In genomic region chr16:57144027-57144426, GRCh38 we compare ENCODE assay signal across 17 cellular contexts. TPM values are rescaled to one million over a fixed set of nuclear protein-coding genes. Genes with fewer than 3 reads are reported as not detected.
DNase-seq lines count a peak whose midpoint lies in the region; ATAC-seq, FAIRE-seq and TF ChIP-seq lines count a peak whose summit lies in the region.
"Had no signal": no experiment of that assay in that cellular context is flagged by ENCODE, and none has a peak within 500 bp of the region (broad histone marks: within the 10 kb centered on the region; RNA-seq: fewer than 3 reads in every experiment).

No MANE protein-coding gene starts in this region.

- TF ChIP-seq EP300 in H1 (IDR thresholded peaks at IDR 0.05; ENCODE audit: borderline replicate concordance in 1 of 2, low read depth in 2 of 2, low read length in 2 of 2), result no peak

- H3K18ac ChIP-seq in H1 (ENCODE audit: extremely low read depth, low read length), result no peak overlapping the region; the same call in 1 of the 2 replicates

- H2AFZ ChIP-seq in H1 (ENCODE audit: low read length), result no peak overlapping the region

- no peaks in the 10 kb centered on the region for H3K27me3 Mint-ChIP-seq in activated CD8-positive, alpha-beta memory T cell treated with anti-CD3 and anti-CD28 coated beads, Interleukin-2, amount 10 ng/mL, durations not matched to agents 7 days and 5 days

- POLR2A ChIA-PET in H1 (lab: Charles Lee; ENCODE audit: partially characterized antibody), result interaction anchor here (0.9 to 1.6 kb wide), 4 partner anchors 20 to 42 kb away, joined by 3 to 5 read pairs (median 4); partner anchors contain the start of genes PSME3IP1 and RSPRY1

- peaks cover 4 to 24% (median 14%) of the 10 kb centered on the region in 4 experiments for H3K4me1 ChIP-seq in H1 (replicated peaks in 1 of 4; ENCODE audit: control insufficient read depth in 3 of 4, insufficient read depth in 4 of 4, low read length in 3 of 4)

- H3K14ac ChIP-seq in H1 (ENCODE audit: insufficient read length), result no peak overlapping the region

- H2BK120ac ChIP-seq in H1 (replicated peaks; ENCODE audit: low read depth, low read length), result no peak overlapping the region

- DNase-seq in activated CD8-positive, alpha-beta memory T cell treated with anti-CD3 and anti-CD28 coated beads, Interleukin-2, amount 50 U/mL, for 48 hours, result peak; percentile 45
- DNase-seq in activated CD8-positive, alpha-beta memory T cell treated with anti-CD3 and anti-CD28 coated beads, Interleukin-2, amount 10 ng/mL, durations not matched to agents 7 days and 5 days, result no peak
- peak; percentile 30 for DNase-seq in H7
- no peak for DNase-seq in H1 (ENCODE audit: low read depth in 1 of 2, low spot score in 2 of 2)
- peak; percentile 8 for DNase-seq in omental fat pad (ENCODE audit: low spot score)
- DNase-seq in NCI-H1417 (lab: John Stamatoyannopoulos, UW), result no peak
- DNase-seq: cerebellar nuclear complex; immature natural killer cell; NCI-H1436; NCI-H526; occipital lobe; stimulated activated CD4-positive, alpha-beta T cell treated with anti-CD3 and anti-CD28 coated beads, Interleukin-15, amount 100 ng/mL, for 24 hours; stomach had no signal

- no peak for TF ChIP-seq RAD21 in H1 (IDR thresholded peaks at IDR 0.05 in 1 of 2, conservative IDR thresholded peaks at IDR 0.05 in 1 of 2; ENCODE audit: low read depth in 2 of 2, low read length in 2 of 2)

- H2BK15ac ChIP-seq in H1 (ENCODE audit: low read length), result no peak overlapping the region; the same call in 1 of the 2 replicates

- no peak overlapping the region for H2BK20ac ChIP-seq in H1 (ENCODE audit: low read length)

- H3K4me3 ChIP-seq in H7 (ENCODE audit: insufficient read depth, low read depth, low read length), result no peak overlapping the region
- H3K4me3 ChIP-seq in H1 (ENCODE audit: extremely low read depth in 1 of 4, insufficient read depth in 2 of 4, low read depth in 3 of 4, low read length in 4 of 4), result no peak overlapping the region
- H3K4me3 ChIP-seq: lung, stomach had no signal

- H4K8ac ChIP-seq in H1 (ENCODE audit: extremely low read depth, insufficient read depth, low read length), result no peak overlapping the region

- no peak overlapping the region for H3K4me2 ChIP-seq in H1 (ENCODE audit: insufficient read depth in 1 of 2, low read depth in 2 of 2, low read length in 2 of 2)

- peaks cover 21% of the 10 kb centered on the region for H3K4me1 Mint-ChIP-seq in activated CD8-positive, alpha-beta memory T cell treated with anti-CD3 and anti-CD28 coated beads, Interleukin-2, amount 10 ng/mL, durations not matched to agents 7 days and 5 days

- H4K5ac ChIP-seq in H1 (ENCODE audit: insufficient read length, low read depth, low read length), result no peak overlapping the region

- no peaks in the 10 kb centered on the region for H3K36me3 Mint-ChIP-seq in activated CD8-positive, alpha-beta memory T cell treated with anti-CD3 and anti-CD28 coated beads, Interleukin-2, amount 10 ng/mL, durations not matched to agents 7 days and 5 days
- H3K36me3 Mint-ChIP-seq: immature natural killer cell had no signal

- TF ChIP-seq CTCF in H1 (IDR thresholded peaks at IDR 0.05; ENCODE audit: control extremely low read depth in 1 of 3, insufficient read depth in 1 of 3, low read depth in 1 of 3, low read length in 3 of 3) (no peak), omental fat pad (IDR thresholded peaks at IDR 0.05) (no peak)

- H3K4ac ChIP-seq in H1 (replicated peaks; ENCODE audit: insufficient read length, low read depth, low read length), result no peak overlapping the region

- no peak overlapping the region for H2BK5ac ChIP-seq in H1 (ENCODE audit: low read depth, low read length)

- H3K36me3 ChIP-seq in H7 (replicated peaks; ENCODE audit: control insufficient read depth, insufficient read depth, low read length) (no peaks in the 10 kb centered on the region), H1 (ENCODE audit: control insufficient read depth in 2 of 4, insufficient read depth in 4 of 4, low read length in 3 of 4) (no peaks in the 10 kb centered on the region)

- H3K27ac ChIP-seq in H1 (ENCODE audit: low read depth, low read length), result no peak overlapping the region
- H3K27ac ChIP-seq: stomach had no signal

- TF ChIP-seq POLR2A in H1 (IDR thresholded peaks at IDR 0.05; ENCODE audit: control extremely low read depth in 1 of 2, low read depth in 2 of 2, low read length in 2 of 2), result no peak

- 92% methylated on average over 1 of the region's 2 CpGs; no CpG with 5 or more reads in 1 of the 2 experiments for WGBS in H1 (ENCODE audit: extremely low coverage in 1 of 2, insufficient coverage in 1 of 2, insufficient read length in 1 of 2, insufficient replicate concordance in 2 of 2, low coverage in 1 of 2, low lambda C conversion rate in 2 of 2, missing lambda C conversion rate in 1 of 2), 2 experiments

- H3K79me2 ChIP-seq in H1 (ENCODE audit: control insufficient read depth in 1 of 2, insufficient read depth in 2 of 2, low read length in 2 of 2), result no peaks in the 10 kb centered on the region

- H3K23me2 ChIP-seq in H1 (ENCODE audit: low read depth, low read length), result no peaks in the 10 kb centered on the region

- H4K20me1 ChIP-seq in H1 (replicated peaks in 1 of 2; ENCODE audit: control insufficient read depth in 1 of 2, insufficient read depth in 2 of 2, low read length in 2 of 2), result no peaks in the 10 kb centered on the region

- H3K23ac ChIP-seq in H1 (ENCODE audit: insufficient read length), result no peak overlapping the region

- no peak overlapping the region for H3K27ac Mint-ChIP-seq in activated CD8-positive, alpha-beta memory T cell treated with anti-CD3 and anti-CD28 coated beads, Interleukin-2, amount 10 ng/mL, durations not matched to agents 7 days and 5 days
- H3K27ac Mint-ChIP-seq: immature natural killer cell had no signal

- H2AK5ac ChIP-seq in H1 (ENCODE audit: low read depth, low read length), result no peak overlapping the region

- no peak overlapping the region for H3K4me3 Mint-ChIP-seq in activated CD8-positive, alpha-beta memory T cell treated with anti-CD3 and anti-CD28 coated beads, Interleukin-2, amount 10 ng/mL, durations not matched to agents 7 days and 5 days
- H3K4me3 Mint-ChIP-seq: immature natural killer cell had no signal

- H3K27me3 ChIP-seq in H7 (ENCODE audit: control insufficient read depth, insufficient read depth, low read length), result no peaks in the 10 kb centered on the region
- no peaks in the 10 kb centered on the region for H3K27me3 ChIP-seq in H1 (replicated peaks in 1 of 4; ENCODE audit: control insufficient read depth in 3 of 4, extremely low read depth in 1 of 4, insufficient read depth in 3 of 4, low read length in 3 of 4)
- H3K27me3 ChIP-seq: stomach had no signal

- H3K9me3 Mint-ChIP-seq in activated CD8-positive, alpha-beta memory T cell treated with anti-CD3 and anti-CD28 coated beads, Interleukin-2, amount 10 ng/mL, durations not matched to agents 7 days and 5 days (ENCODE audit: low read depth), result no peaks in the 10 kb centered on the region
- H3K9me3 Mint-ChIP-seq: immature natural killer cell had no signal

- H3K9me3 ChIP-seq in H1 (ENCODE audit: insufficient read depth in 2 of 2, low read depth in 1 of 2, low read length in 1 of 2), result no peaks in the 10 kb centered on the region
- H3K9me3 ChIP-seq: stomach had no signal

- peak overlapping the region; percentile 68; the same call in 1 of the 2 replicates for H2BK12ac ChIP-seq in H1 (ENCODE audit: low read depth, low read length)

- H4K91ac ChIP-seq in H1 (replicated peaks; ENCODE audit: insufficient read length, low read length), result peak overlapping the region; percentile 45

- CTCF ChIA-PET in activated CD8-positive, alpha-beta memory T cell treated with anti-CD3 and anti-CD28 coated beads, Interleukin-2, amount 10 ng/mL, durations not matched to agents 7 days and 5 days (lab: Charles Lee), result interaction anchor here (1.2 to 1.9 kb wide), 2 partner anchors 51 to 58 kb away, joined by 3 to 6 read pairs; partner anchors contain the start of gene CPNE2
- CTCF ChIA-PET in H1 (lab: Charles Lee; ENCODE audit: partially characterized antibody), result interaction anchor here (1.3 to 4.2 kb wide), 4 partner anchors 8 to 180 kb away, joined by 4 to 32 read pairs (median 8); partner anchors contain the start of gene CPNE2

- no peak overlapping the region for H3K9ac ChIP-seq in H1 (replicated peaks in 1 of 4; ENCODE audit: extremely low read depth in 1 of 4, low read depth in 3 of 4, low read length in 3 of 4)

- no peak for FAIRE-seq in H1 (lab: Jason Lieb, UNC)
- FAIRE-seq: RCC 7860 had no signal

- H3K56ac ChIP-seq in H1 (replicated peaks; ENCODE audit: insufficient read length, low read depth, low read length), result no peak overlapping the region

- H3K79me1 ChIP-seq in H1 (ENCODE audit: low read depth, low read length), result no peaks in the 10 kb centered on the region

- ATAC-seq in activated CD8-positive, alpha-beta memory T cell treated with anti-CD3 and anti-CD28 coated beads, Interleukin-2, amount 10 ng/mL, durations not matched to agents 7 days and 5 days, result no peak
- ATAC-seq in omental fat pad (ENCODE audit: low FRiP score) (no peak), GM19463 (IDR thresholded peaks at IDR 0.05; ENCODE audit: unreplicated experiment) (no peak), HG02798 (IDR thresholded peaks at IDR 0.05; ENCODE audit: poor library complexity, unreplicated experiment) (no peak)

RNA-seq across cellular contexts. Expression of gene PSME3IP1, which starts 41.8 kb away (rescaled TPM):
- total RNA-seq in activated CD8-positive, alpha-beta memory T cell treated with anti-CD3 and anti-CD28 coated beads, Interleukin-2, amount 10 ng/mL, durations not matched to agents 7 days and 5 days, result 100 to 1,000 TPM; 118 to 124 TPM
- 60.9 and 63.3 TPM in 2 replicates for total RNA-seq in H7 (2014; rRNA removed; shearing (Covaris generic))
- total RNA-seq in H1 (2021; fragmentation: NEBNext Ultra II Directional; extraction: Animal tissue kit (Norgen Biotek cat#: 25700)), result 93.1 and 95.1 TPM in 2 replicates
- 98.3 and 117 TPM in 2 replicates for polyA plus RNA-seq in H1 (2011; rRNA removed)
- polyA plus RNA-seq in H1 (2011; cell fraction: cytosol; rRNA removed), result 123 TPM
- 179 TPM for polyA plus RNA-seq in H1 (2011; cell fraction: nucleus; rRNA removed)
- 86.9 to 108 TPM (median 91.2 TPM) in 4 replicates for polyA plus RNA-seq in H1 (2012, experiment 1 of 2)
- 31.9 TPM for polyA plus RNA-seq in H1 (2012, experiment 2 of 2)
- 102 TPM for polyA plus RNA-seq in H1 (2013, experiment 1 of 2)
- polyA plus RNA-seq in H1 (2013, experiment 2 of 2), result 97.3 TPM
- polyA minus RNA-seq in H1 (2011; rRNA and poly(A)+ RNA removed), result 74.9 and 95.6 TPM in 2 replicates
- 52.8 TPM for polyA minus RNA-seq in H1 (2011; cell fraction: cytosol; rRNA and poly(A)+ RNA removed)
- 49.9 TPM for polyA minus RNA-seq in H1 (2011; cell fraction: nucleus; rRNA and poly(A)+ RNA removed)
- total RNA-seq in omental fat pad, result 10 to 100 TPM; 47.1 to 62.6 (median 54.5) TPM

RNA-seq across cellular contexts. Expression of gene RSPRY1, which starts 42.1 kb away (rescaled TPM):
- total RNA-seq in activated CD8-positive, alpha-beta memory T cell treated with anti-CD3 and anti-CD28 coated beads, Interleukin-2, amount 10 ng/mL, durations not matched to agents 7 days and 5 days, result 10 to 100 TPM; 32.6 to 33.7 TPM
- 31.0 and 49.8 TPM in 2 replicates for total RNA-seq in H7 (2014; rRNA removed; shearing (Covaris generic))
- 32.5 and 34.2 TPM in 2 replicates for total RNA-seq in H1 (2021; fragmentation: NEBNext Ultra II Directional; extraction: Animal tissue kit (Norgen Biotek cat#: 25700))
- polyA plus RNA-seq in H1 (2011; rRNA removed), result 9.1 and 11.5 TPM in 2 replicates
- 12.8 TPM for polyA plus RNA-seq in H1 (2011; cell fraction: cytosol; rRNA removed)
- polyA plus RNA-seq in H1 (2011; cell fraction: nucleus; rRNA removed), result 13.4 TPM
- polyA plus RNA-seq in H1 (2012, experiment 1 of 2), result 14.1 to 20.5 TPM (median 19.2 TPM) in 4 replicates
- 1.5 TPM for polyA plus RNA-seq in H1 (2012, experiment 2 of 2)
- 40.3 TPM for polyA plus RNA-seq in H1 (2013, experiment 1 of 2)
- 43.4 TPM for polyA plus RNA-seq in H1 (2013, experiment 2 of 2)
- polyA minus RNA-seq in H1 (2011; rRNA and poly(A)+ RNA removed), result 95.2 and 95.6 TPM in 2 replicates
- polyA minus RNA-seq in H1 (2011; cell fraction: cytosol; rRNA and poly(A)+ RNA removed), result 33.5 TPM
- polyA minus RNA-seq in H1 (2011; cell fraction: nucleus; rRNA and poly(A)+ RNA removed), result 45.2 TPM
- 10 to 100 TPM; 22.7 to 40.6 (median 28.9) TPM for total RNA-seq in omental fat pad

RNA-seq across cellular contexts. Expression of gene CPNE2, which starts 51.6 kb away (rescaled TPM):
- 1 to 10 TPM; 3.2 to 9.6 TPM for total RNA-seq in activated CD8-positive, alpha-beta memory T cell treated with anti-CD3 and anti-CD28 coated beads, Interleukin-2, amount 10 ng/mL, durations not matched to agents 7 days and 5 days
- total RNA-seq in H7 (2014; rRNA removed; shearing (Covaris generic)), result 19.4 and 21.1 TPM in 2 replicates
- total RNA-seq in H1 (2021; fragmentation: NEBNext Ultra II Directional; extraction: Animal tissue kit (Norgen Biotek cat#: 25700)), result 10.6 and 11.6 TPM in 2 replicates
- 38.0 and 39.5 TPM in 2 replicates for polyA plus RNA-seq in H1 (2011; rRNA removed)
- 23.2 TPM for polyA plus RNA-seq in H1 (2011; cell fraction: cytosol; rRNA removed)
- 22.3 TPM for polyA plus RNA-seq in H1 (2011; cell fraction: nucleus; rRNA removed)
- 11.1 to 18.8 TPM (median 16.3 TPM) in 4 replicates for polyA plus RNA-seq in H1 (2012, experiment 1 of 2)
- polyA plus RNA-seq in H1 (2012, experiment 2 of 2), result 20.5 TPM
- polyA plus RNA-seq in H1 (2013, experiment 1 of 2), result 26.2 TPM
- polyA plus RNA-seq in H1 (2013, experiment 2 of 2), result 24.6 TPM
- 16.1 and 18.7 TPM in 2 replicates for polyA minus RNA-seq in H1 (2011; rRNA and poly(A)+ RNA removed)
- polyA minus RNA-seq in H1 (2011; cell fraction: cytosol; rRNA and poly(A)+ RNA removed), result 11.2 TPM
- polyA minus RNA-seq in H1 (2011; cell fraction: nucleus; rRNA and poly(A)+ RNA removed), result 9.8 TPM
- total RNA-seq in omental fat pad, result 10 to 100 TPM; 28.2 to 66.0 (median 45.8) TPM

Comparison
In these comparisons a context has a peak if more than half of its experiments do, and no peak if none do; other contexts are left out.
1. DNase-seq: peak in activated CD8-positive, alpha-beta memory T cell treated with anti-CD3 and anti-CD28 coated beads, Interleukin-2, amount 50 U/mL, for 48 hours (single experiment), H7 (single experiment) and omental fat pad (single experiment); none in activated CD8-positive, alpha-beta memory T cell treated with anti-CD3 and anti-CD28 coated beads, Interleukin-2, amount 10 ng/mL, durations not matched to agents 7 days and 5 days (single experiment), H1 (0 of 2) and NCI-H1417 (0 of 3).